ENCODE assay signal across 8 cellular contexts in genomic region chr6:43768983-43769525, GRCh38. TPM values are rescaled to one million over a fixed set of nuclear protein-coding genes. Genes with fewer than 3 reads are reported as not detected.
DNase-seq lines count a peak whose midpoint lies in the region; ATAC-seq and TF ChIP-seq lines count a peak whose summit lies in the region.

No MANE protein-coding gene starts in this region.

- H3K4me1 ChIP-seq in IMR-90 (ENCODE audit: control insufficient read depth, insufficient read depth, low read length), result peaks cover 17% of the 10 kb centered on the region
- H3K4me1 ChIP-seq in muscle layer of colon (ENCODE audit: insufficient read depth, low read length), result peaks cover 27% of the 10 kb centered on the region

- H4K20me1 ChIP-seq in IMR-90 (ENCODE audit: insufficient read depth, low read length), result peaks cover 43% of the 10 kb centered on the region

- peak overlapping the region; percentile 47; the same call in 1 of the 2 replicates for H3K14ac ChIP-seq in IMR-90 (replicated peaks; ENCODE audit: low read depth, low read length)

- DNase-seq in AG09309 (ENCODE audit: low read depth) (peak; percentile 87), IMR-90 (peak; percentile 91), cardiac fibroblast (ENCODE audit: low read depth in 2 of 2) (peak; percentile 96 to 97), GM19240 (ENCODE audit: insufficient read length, low spot score) (no peak), NCI-H1694 treated with DMSO at 0.1 percent for 48 hours (lab: John Stamatoyannopoulos, UW) (no peak)
- no peak for DNase-seq in activated CD4-positive, CD25-positive, alpha-beta regulatory T cell (lab: John Stamatoyannopoulos, UW)

- H3K79me1 ChIP-seq in IMR-90 (ENCODE audit: low read depth in 1 of 2, low read length in 2 of 2), result peaks cover 0 to 30% of the 10 kb centered on the region in 2 experiments; a peak in 2 of 4 replicates

- H3K9me3 ChIP-seq in IMR-90 (ENCODE audit: control insufficient read depth, insufficient read depth, low read length), result no peaks in the 10 kb centered on the region
- H3K9me3 ChIP-seq in muscle layer of colon (ENCODE audit: low read length), result no peaks in the 10 kb centered on the region

- H2BK20ac ChIP-seq in IMR-90 (ENCODE audit: low read depth, low read length), result peak overlapping the region; percentile 78

- H3K4me3 ChIP-seq in AG09309 (ENCODE audit: control insufficient read depth, low read depth, low read length) (no peak overlapping the region), IMR-90 (ENCODE audit: insufficient read depth, low read depth, low read length) (no peak overlapping the region), cardiac fibroblast (replicated peaks in 1 of 2; ENCODE audit: low read depth in 2 of 2, low read length in 2 of 2) (peak overlapping the region in 1 of 2 donors; percentile 98), muscle layer of colon (ENCODE audit: low read depth in 1 of 2, low read length in 2 of 2) (peak overlapping the region; percentile 84 to 92)

- peak overlapping the region; percentile 31 to 60 for H4K8ac ChIP-seq in IMR-90 (ENCODE audit: low read depth in 2 of 2, low read length in 2 of 2)

- peak overlapping the region; percentile 24 for H3K9ac ChIP-seq in IMR-90 (ENCODE audit: low read depth, low read length)
- H3K9ac ChIP-seq in muscle layer of colon (ENCODE audit: low read length), result peak overlapping the region; percentile 39

- peak overlapping the region; percentile 60 for H3K27ac ChIP-seq in IMR-90 (ENCODE audit: insufficient read depth, low read length)
- H3K27ac ChIP-seq in muscle layer of colon (ENCODE audit: low read depth, low read length), result peak overlapping the region; percentile 95

- TF ChIP-seq RAD21 in IMR-90 (IDR thresholded peaks at IDR 0.05; ENCODE audit: low read length), result no peak

- peak overlapping the region; percentile 18; the same call in 1 of the 2 replicates for H3K4me2 ChIP-seq in IMR-90 (ENCODE audit: low read depth, low read length)

- BruUV-seq in IMR-90 (replicated peaks; lab: Mats Ljungman, UMichigan), result no TSS peak

- peak overlapping the region; percentile 34; the same call in 1 of the 2 replicates for H3K23ac ChIP-seq in IMR-90 (ENCODE audit: low read depth, low read length)

- H2BK120ac ChIP-seq in IMR-90 (ENCODE audit: low read depth, low read length), result peak overlapping the region; percentile 54

- peak; percentile 7 for ATAC-seq in IMR-90 (ENCODE audit: low read depth)
- ATAC-seq in GM18502 (IDR thresholded peaks at IDR 0.05; ENCODE audit: poor library complexity, unreplicated experiment), result no peak

- peak overlapping the region; percentile 75 for H3K4ac ChIP-seq in IMR-90 (ENCODE audit: low read depth, low read length)

- CTCF ChIA-PET in IMR-90 (lab: Yijun Ruan, JAX), result interaction anchor here (0.8 to 2.8 kb wide), 17 partner anchors 11 to 316 kb away, joined by 3 to 22 read pairs (median 4); no protein-coding TSS in a partner anchor

- in situ Hi-C loops in IMR-90 (cut with MboI; ENCODE audit: low sequenced_read_pairs), result loop anchor here (5.0 kb wide), 1 partner anchor 102 kb away; no protein-coding TSS in a partner anchor

- peak overlapping the region; percentile 57; the same call in 1 of the 2 replicates for H2AK5ac ChIP-seq in IMR-90 (ENCODE audit: low read depth, low read length)

- H4K91ac ChIP-seq in IMR-90 (ENCODE audit: insufficient read depth, low read depth, low read length), result peak overlapping the region; percentile 64

- H3K18ac ChIP-seq in IMR-90 (ENCODE audit: low read depth, low read length), result peak overlapping the region; percentile 5; the same call in 1 of the 2 replicates

- dilution Hi-C loops in IMR-90 (cut with HindIII; ENCODE audit: low sequenced_read_pairs, unreplicated experiment), result no loop called here

- no peak overlapping the region for H3K56ac ChIP-seq in IMR-90 (ENCODE audit: extremely low read depth, insufficient read depth, low read length)

- H2AFZ ChIP-seq in IMR-90 (replicated peaks; ENCODE audit: low read length, poor library complexity), result peak overlapping the region; percentile 88

- intact Hi-C loops in IMR-90 (cut with micrococcal nuclease), result loop anchor here (1.0 to 2.0 kb wide), 4 partner anchors 44 to 310 kb away; no protein-coding TSS in a partner anchor

- H3K27me3 ChIP-seq in IMR-90 (ENCODE audit: control insufficient read depth, insufficient read depth, low read length) (no peaks in the 10 kb centered on the region), muscle layer of colon (ENCODE audit: control insufficient read depth in 1 of 2, insufficient read depth in 2 of 2, low read length in 2 of 2) (no peaks in the 10 kb centered on the region)

- no peak for TF ChIP-seq POLR2A in IMR-90 (IDR thresholded peaks at IDR 0.05; ENCODE audit: low read depth, low read length)

- H2BK5ac ChIP-seq in IMR-90 (ENCODE audit: low read depth, low read length, poor library complexity, severe bottlenecking), result peak overlapping the region; percentile 58

- TF ChIP-seq CTCF in AG09309 (IDR thresholded peaks at IDR 0.05; ENCODE audit: control insufficient read depth, insufficient read depth, low read depth, low read length, missing control alignments), result no peak
- no peak for TF ChIP-seq CTCF in IMR-90 (conservative IDR thresholded peaks at IDR 0.05; ENCODE audit: low read depth, low read length)
- no peak for TF ChIP-seq CTCF in cardiac fibroblast (IDR thresholded peaks at IDR 0.05; ENCODE audit: low read depth, low read length)

- peak overlapping the region; percentile 60; the same call in 2 of the 3 replicates for H2BK15ac ChIP-seq in IMR-90 (ENCODE audit: low read depth, low read length)

- POLR2A ChIA-PET in IMR-90 (lab: Charles Lee; ENCODE audit: unreplicated experiment), result interaction anchor here (0.8 kb wide), 1 partner anchor 101 kb away, joined by 3 read pairs; no protein-coding TSS in a partner anchor

- peak overlapping the region; percentile 89 for H2AK9ac ChIP-seq in IMR-90 (replicated peaks; ENCODE audit: low read depth, low read length, poor library complexity)

- peak overlapping the region; percentile 26 for H4K5ac ChIP-seq in IMR-90 (ENCODE audit: low read depth, low read length)

- H3K9me1 ChIP-seq in IMR-90 (ENCODE audit: insufficient read depth, low read length), result no peaks in the 10 kb centered on the region; the same call in 1 of the 2 replicates

- WGBS in IMR-90 (ENCODE audit: extremely low coverage in 2 of 2, insufficient read length in 1 of 2), 2 experiments, result 0% methylated on average over 3 of the region's 8 CpGs; no CpG with 5 or more reads in 1 of the 2 experiments

- H3K36me3 ChIP-seq in IMR-90 (ENCODE audit: control insufficient read depth, insufficient read depth, low read length) (peaks cover 14% of the 10 kb centered on the region), muscle layer of colon (ENCODE audit: insufficient read depth, low read length) (no peaks in the 10 kb centered on the region)

TF ChIP-seq in IMR-90, 13 proteins besides CTCF, POLR2A, EP300 and RAD21:
- TF ChIP-seq RFX5 (IDR thresholded peaks at IDR 0.05; ENCODE audit: low read depth, low read length) (no peak), CEBPB (IDR thresholded peaks at IDR 0.05; ENCODE audit: low read depth, low read length) (no peak), ELK1 (IDR thresholded peaks at IDR 0.05; ENCODE audit: borderline replicate concordance, low read depth, low read length) (no peak), MXI1 (IDR thresholded peaks at IDR 0.05; ENCODE audit: borderline replicate concordance, low read depth, low read length) (no peak), FOS (IDR thresholded peaks at IDR 0.05; ENCODE audit: low read depth, low read length) (peak; percentile 12; the same call in 1 of the 2 replicates), CHD1 (IDR thresholded peaks at IDR 0.05; ENCODE audit: low read depth, low read length) (no peak), MAFK (IDR thresholded peaks at IDR 0.05; ENCODE audit: low read depth, low read length) (no peak), BHLHE40 (IDR thresholded peaks at IDR 0.05; ENCODE audit: low read depth, low read length) (no peak; the same call in 1 of the 2 replicates), RCOR1 (IDR thresholded peaks at IDR 0.05; ENCODE audit: insufficient replicate concordance, low read length) (no peak), SMC3 (IDR thresholded peaks at IDR 0.05; ENCODE audit: low read depth, low read length) (peak; percentile 14; the same call in 1 of the 2 replicates), MAZ (IDR thresholded peaks at IDR 0.05; ENCODE audit: borderline replicate concordance, low read depth, low read length) (peak; percentile 83; the same call in 1 of the 2 replicates), NFE2L2 (IDR thresholded peaks at IDR 0.05; ENCODE audit: low read depth, low read length) (no peak), USF2 (IDR thresholded peaks at IDR 0.05; ENCODE audit: low read depth, low read length) (no peak)

RNA-seq across cellular contexts. Expression of gene VEGFA, which starts 1.0 kb away (rescaled TPM):
- total RNA-seq in IMR-90 (2012; rRNA removed), result 156 and 190 TPM in 2 replicates
- polyA plus RNA-seq in IMR-90 (2012; rRNA removed), result 211 and 234 TPM in 2 replicates
- 69.3 and 213 TPM in 2 replicates for polyA plus RNA-seq in IMR-90 (2012; cell fraction: cytosol; rRNA removed)
- 853 and 1,420 TPM in 2 replicates for polyA plus RNA-seq in IMR-90 (2012; cell fraction: nucleus; rRNA removed; ENCODE audit: low replicate concordance)

Comparison
In these comparisons a context has a peak if more than half of its experiments do, and no peak if none do; other contexts are left out.
1. DNase-seq: peak in AG09309 (single experiment), IMR-90 (single experiment) and cardiac fibroblast (2 of 2); none in GM19240 (single experiment), NCI-H1694 treated with DMSO at 0.1 percent for 48 hours (single experiment) and activated CD4-positive, CD25-positive, alpha-beta regulatory T cell (0 of 4).
2. H3K4me3 ChIP-seq: peak in muscle layer of colon (2 of 2); none in AG09309 (single experiment) and IMR-90 (single experiment).